In the genomic region with DNA sequence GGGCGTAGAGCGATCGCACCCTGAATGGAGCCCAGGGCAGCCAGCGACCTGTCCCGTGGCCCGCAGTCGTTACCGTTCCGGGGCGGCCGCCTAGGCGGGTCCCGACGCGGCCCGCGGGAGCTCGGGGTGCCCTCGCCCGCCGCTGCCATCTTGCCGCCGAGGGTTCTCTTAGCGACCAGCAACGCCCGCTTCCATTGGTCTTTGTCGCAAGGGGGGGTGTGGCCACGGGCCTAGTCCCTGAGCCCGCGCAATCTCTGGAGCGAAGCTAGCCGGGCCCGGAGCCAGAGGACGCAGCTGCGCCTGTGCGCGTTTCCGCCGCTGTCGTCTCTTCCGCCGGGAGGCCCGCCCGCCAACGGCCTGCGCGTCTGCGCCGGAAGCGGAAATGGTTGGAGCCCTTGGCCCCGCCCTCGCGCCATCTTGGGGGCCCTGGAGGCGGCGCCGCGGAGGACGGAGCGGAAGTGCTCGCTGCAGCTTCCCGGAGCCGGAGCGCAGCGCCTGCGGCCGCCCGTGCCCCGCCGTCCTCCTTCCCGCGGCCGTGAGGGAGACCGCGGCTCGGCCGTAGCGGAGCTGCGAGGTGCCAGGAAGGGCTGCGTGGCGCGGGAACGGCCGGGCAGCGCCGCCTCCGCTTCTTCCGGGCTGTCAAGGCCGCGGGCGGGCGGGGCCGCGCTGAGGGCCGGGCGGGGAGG, we compare ENCODE assay signal across 8 cellular contexts. TPM values are rescaled to one million over a fixed set of nuclear protein-coding genes. Genes with fewer than 3 reads are reported as not detected.
A peak's percentile ranks its signal among the peaks of the same experiment; 100 is the strongest.
DNase-seq lines count a peak whose midpoint lies in the region; ATAC-seq lines count a peak whose summit lies in the region.

A gene (minus strand): TSS at position 170 of the 686 bp plus-strand sequence. CDS start 21 bp downstream, at position 149.
A gene with protein sequence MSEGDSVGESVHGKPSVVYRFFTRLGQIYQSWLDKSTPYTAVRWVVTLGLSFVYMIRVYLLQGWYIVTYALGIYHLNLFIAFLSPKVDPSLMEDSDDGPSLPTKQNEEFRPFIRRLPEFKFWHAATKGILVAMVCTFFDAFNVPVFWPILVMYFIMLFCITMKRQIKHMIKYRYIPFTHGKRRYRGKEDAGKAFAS (plus strand): TSS at position 457 of the 686 bp plus-strand sequence. CDS start 3,950 bp downstream, outside the sequence.

- H3K4me1 Mint-ChIP-seq in dendritic cell treated with granulocyte-macrophage colony-stimulating factor and Interleukin-4, amounts not matched to agents 40 ng/mL and 50 ng/mL, for 4 days (ENCODE audit: low read depth), result peaks cover 48% of the 10 kb centered on the region

- DNase-seq in CD1c-positive myeloid dendritic cell (ENCODE audit: extremely low spot score), result peak; percentile 100
- peak; percentile 80 for DNase-seq in NCI-H748 treated with DMSO at 0.1 percent for 48 hours (lab: John Stamatoyannopoulos, UW)
- DNase-seq in activated CD4-positive, alpha-beta T cell treated with anti-CD3 and anti-CD28 coated beads, Interleukin-2, amount 50 U/mL, for 4 hours, result peak; percentile 98
- DNase-seq in left lobe of liver (ENCODE audit: low spot score), result peak; percentile 100
- peak; percentile 98 for DNase-seq in stimulated activated CD4-positive, alpha-beta T cell treated with anti-CD3 and anti-CD28 coated beads, Interleukin-2, amount 100 ng/mL, for 24 hours

- peak within 1 kb of the TSS; percentile 65 for H3K27ac Mint-ChIP-seq in dendritic cell treated with granulocyte-macrophage colony-stimulating factor and Interleukin-4, amounts not matched to agents 40 ng/mL and 50 ng/mL, for 4 days

- H3K9me3 Mint-ChIP-seq in dendritic cell treated with granulocyte-macrophage colony-stimulating factor and Interleukin-4, amounts not matched to agents 40 ng/mL and 50 ng/mL, for 4 days, result no peaks in the 10 kb centered on the region

- H3K27me3 Mint-ChIP-seq in dendritic cell treated with granulocyte-macrophage colony-stimulating factor and Interleukin-4, amounts not matched to agents 40 ng/mL and 50 ng/mL, for 4 days, result no peaks in the 10 kb centered on the region

- H3K36me3 Mint-ChIP-seq in dendritic cell treated with granulocyte-macrophage colony-stimulating factor and Interleukin-4, amounts not matched to agents 40 ng/mL and 50 ng/mL, for 4 days (ENCODE audit: low read depth), result peaks cover 58% of the 10 kb centered on the region

- intact Hi-C loops in dendritic cell treated with granulocyte-macrophage colony-stimulating factor and Interleukin-4, amounts not matched to agents 40 ng/mL and 50 ng/mL, for 4 days (cut with micrococcal nuclease), result no loop called here

- ATAC-seq in GM19397 (IDR thresholded peaks at IDR 0.05; ENCODE audit: unreplicated experiment), result peak; percentile 88
- peak; percentile 77 for ATAC-seq in HG03565 (IDR thresholded peaks at IDR 0.05; ENCODE audit: unreplicated experiment)
- peak; percentile 92 for ATAC-seq in left lobe of liver

- peak within 1 kb of the TSS; percentile 81 for H3K4me3 Mint-ChIP-seq in dendritic cell treated with granulocyte-macrophage colony-stimulating factor and Interleukin-4, amounts not matched to agents 40 ng/mL and 50 ng/mL, for 4 days

RNA-seq across cellular contexts. Expression of the first gene that starts in this region (rescaled TPM):
- 6.7 TPM for total RNA-seq in left lobe of liver

RNA-seq across cellular contexts. Expression of the second gene that starts in this region (rescaled TPM):
- total RNA-seq in left lobe of liver, result 163 TPM

Comparison
In these comparisons a context has a peak if more than half of its experiments do, and no peak if none do; other contexts are left out.
1. Peak in every context shown above with its lines: DNase-seq and ATAC-seq.